In genomic region chr17:41171881-41172280, GRCh38 we compare ENCODE assay signal across 27 cellular contexts. TPM values are rescaled to one million over a fixed set of nuclear protein-coding genes. Genes with fewer than 3 reads are reported as not detected.
"Had no signal": no experiment of that assay in that cellular context is flagged by ENCODE, and none has a peak within 500 bp of the region (broad histone marks: within the 10 kb centered on the region; RNA-seq: fewer than 3 reads in every experiment).

No MANE protein-coding gene starts in this region.

- H3K9me3 ChIP-seq: body of pancreas, esophagus squamous epithelium, gastrocnemius medialis, left lung, thoracic aorta, vagina had no signal

- DNase-seq: activated CD4-positive, alpha-beta memory T cell treated with anti-CD3 and anti-CD28 coated beads, Interleukin-2, amount 10 ng/mL, durations not matched to agents 7 days and 5 days; activated CD4-positive, alpha-beta T cell treated with anti-CD3 and anti-CD28 coated beads, Interleukin-2, amount 10 ng/mL, durations not matched to agents 24 days and 14 days; activated CD8-positive, alpha-beta memory T cell treated with anti-CD3 and anti-CD28 coated beads, Interleukin-2, amount 10 ng/mL, durations not matched to agents 7 days and 5 days; activated effector memory CD4-positive, alpha-beta T cell treated with anti-CD3 and anti-CD28 coated beads, Interleukin-2, amount 50 U/mL, for 16 hours; activated naive CD4-positive, alpha-beta T cell treated with anti-CD3 and anti-CD28 coated beads, Interleukin-2, amount 10 ng/mL, durations not matched to agents 7 days and 5 days; activated T-cell treated with anti-CD3 and anti-CD28 coated beads for 4 hours; body of pancreas; cortex of kidney; endodermal cell; esophagus squamous epithelium; gastrocnemius medialis; hippocampal formation; kidney glomerular epithelial cell; left lung; naive thymus-derived CD8-positive, alpha-beta T cell; stimulated activated CD4-positive, alpha-beta T cell treated with anti-CD3 and anti-CD28 coated beads, Interleukin-4, amount 100 ng/mL, for 24 hours; stimulated activated naive CD4-positive, alpha-beta T cell treated with Interleukin-2 at 50 U/mL for 16 hours had no signal

- H3K27ac ChIP-seq: body of pancreas, cardiac muscle cell, esophagus squamous epithelium, gastrocnemius medialis, left lung, thoracic aorta, vagina, VCaP had no signal

- H3K27me3 ChIP-seq: body of pancreas, gastrocnemius medialis, left lung, vagina had no signal

- H3K27ac Mint-ChIP-seq: activated CD4-positive, alpha-beta memory T cell treated with anti-CD3 and anti-CD28 coated beads, Interleukin-2, amount 10 ng/mL, durations not matched to agents 7 days and 5 days; activated CD4-positive, alpha-beta T cell treated with anti-CD3 and anti-CD28 coated beads, Interleukin-2, amount 10 ng/mL, durations not matched to agents 24 days and 14 days; activated CD8-positive, alpha-beta memory T cell treated with anti-CD3 and anti-CD28 coated beads, Interleukin-2, amount 10 ng/mL, durations not matched to agents 7 days and 5 days; activated naive CD4-positive, alpha-beta T cell treated with anti-CD3 and anti-CD28 coated beads, Interleukin-2, amount 10 ng/mL, durations not matched to agents 7 days and 5 days; endodermal cell; naive thymus-derived CD8-positive, alpha-beta T cell; progenitor cell of endocrine pancreas; type B pancreatic cell had no signal

- H3K9me3 Mint-ChIP-seq: activated CD4-positive, alpha-beta memory T cell treated with anti-CD3 and anti-CD28 coated beads, Interleukin-2, amount 10 ng/mL, durations not matched to agents 7 days and 5 days; activated CD4-positive, alpha-beta T cell treated with anti-CD3 and anti-CD28 coated beads, Interleukin-2, amount 10 ng/mL, durations not matched to agents 24 days and 14 days; activated naive CD4-positive, alpha-beta T cell treated with anti-CD3 and anti-CD28 coated beads, Interleukin-2, amount 10 ng/mL, durations not matched to agents 7 days and 5 days; endodermal cell; naive thymus-derived CD8-positive, alpha-beta T cell; type B pancreatic cell had no signal

- H3K36me3 Mint-ChIP-seq: activated CD8-positive, alpha-beta memory T cell treated with anti-CD3 and anti-CD28 coated beads, Interleukin-2, amount 10 ng/mL, durations not matched to agents 7 days and 5 days; activated naive CD4-positive, alpha-beta T cell treated with anti-CD3 and anti-CD28 coated beads, Interleukin-2, amount 10 ng/mL, durations not matched to agents 7 days and 5 days; naive thymus-derived CD8-positive, alpha-beta T cell; type B pancreatic cell had no signal

- ATAC-seq: activated CD4-positive, CD25-positive, alpha-beta regulatory T cell treated with anti-CD3 and anti-CD28 coated beads, Interleukin-2, amount 50 U/mL, for 24 hours; activated CD8-positive, alpha-beta memory T cell treated with anti-CD3 and anti-CD28 coated beads, Interleukin-2, amount 10 ng/mL, durations not matched to agents 7 days and 5 days; body of pancreas; gastrocnemius medialis; left lung; naive thymus-derived CD8-positive, alpha-beta T cell had no signal

- H3K4me1 Mint-ChIP-seq: activated CD4-positive, alpha-beta memory T cell treated with anti-CD3 and anti-CD28 coated beads, Interleukin-2, amount 10 ng/mL, durations not matched to agents 7 days and 5 days; activated CD4-positive, alpha-beta T cell treated with anti-CD3 and anti-CD28 coated beads, Interleukin-2, amount 10 ng/mL, durations not matched to agents 24 days and 14 days; activated CD8-positive, alpha-beta memory T cell treated with anti-CD3 and anti-CD28 coated beads, Interleukin-2, amount 10 ng/mL, durations not matched to agents 7 days and 5 days; activated naive CD4-positive, alpha-beta T cell treated with anti-CD3 and anti-CD28 coated beads, Interleukin-2, amount 10 ng/mL, durations not matched to agents 7 days and 5 days; endodermal cell had no signal

- H3K27me3 Mint-ChIP-seq: naive thymus-derived CD8-positive, alpha-beta T cell had no signal

- H3K4me3 ChIP-seq: body of pancreas, cardiac muscle cell, esophagus squamous epithelium, gastrocnemius medialis, left lung, lung, thoracic aorta, vagina had no signal

- H3K4me3 Mint-ChIP-seq: activated CD4-positive, alpha-beta memory T cell treated with anti-CD3 and anti-CD28 coated beads, Interleukin-2, amount 10 ng/mL, durations not matched to agents 7 days and 5 days; activated CD4-positive, alpha-beta T cell treated with anti-CD3 and anti-CD28 coated beads, Interleukin-2, amount 10 ng/mL, durations not matched to agents 24 days and 14 days; activated CD8-positive, alpha-beta memory T cell treated with anti-CD3 and anti-CD28 coated beads, Interleukin-2, amount 10 ng/mL, durations not matched to agents 7 days and 5 days; activated naive CD4-positive, alpha-beta T cell treated with anti-CD3 and anti-CD28 coated beads, Interleukin-2, amount 10 ng/mL, durations not matched to agents 7 days and 5 days; endodermal cell; naive thymus-derived CD8-positive, alpha-beta T cell; type B pancreatic cell had no signal

RNA-seq across cellular contexts. Expression of gene KRTAP4-3, which starts 3.9 kb away (rescaled TPM):
- total RNA-seq: activated CD4-positive, alpha-beta memory T cell treated with anti-CD3 and anti-CD28 coated beads, Interleukin-2, amount 10 ng/mL, durations not matched to agents 7 days and 5 days; activated CD4-positive, alpha-beta T cell treated with anti-CD3 and anti-CD28 coated beads, Interleukin-2, amount 10 ng/mL, durations not matched to agents 24 days and 14 days; activated CD8-positive, alpha-beta memory T cell treated with anti-CD3 and anti-CD28 coated beads, Interleukin-2, amount 10 ng/mL, durations not matched to agents 7 days and 5 days; body of pancreas; cardiac muscle cell; cerebellum; endodermal cell; esophagus squamous epithelium; gastrocnemius medialis; left lung; lung; naive thymus-derived CD8-positive, alpha-beta T cell; osteoblast; progenitor cell of endocrine pancreas; thoracic aorta; vagina had no signal
- polyA plus RNA-seq: cardiac muscle cell; lung; naive thymus-derived CD8-positive, alpha-beta T cell had no signal

RNA-seq across cellular contexts. Expression of gene KRTAP4-2, which starts 6.1 kb away (rescaled TPM):
- total RNA-seq: activated CD4-positive, alpha-beta memory T cell treated with anti-CD3 and anti-CD28 coated beads, Interleukin-2, amount 10 ng/mL, durations not matched to agents 7 days and 5 days; activated CD4-positive, alpha-beta T cell treated with anti-CD3 and anti-CD28 coated beads, Interleukin-2, amount 10 ng/mL, durations not matched to agents 24 days and 14 days; activated CD8-positive, alpha-beta memory T cell treated with anti-CD3 and anti-CD28 coated beads, Interleukin-2, amount 10 ng/mL, durations not matched to agents 7 days and 5 days; body of pancreas; cardiac muscle cell; cerebellum; endodermal cell; esophagus squamous epithelium; gastrocnemius medialis; left lung; lung; naive thymus-derived CD8-positive, alpha-beta T cell; osteoblast; progenitor cell of endocrine pancreas; thoracic aorta; vagina had no signal
- polyA plus RNA-seq: cardiac muscle cell; lung; naive thymus-derived CD8-positive, alpha-beta T cell had no signal

RNA-seq across cellular contexts. Expression of gene KRTAP4-4, which starts 11.3 kb away (rescaled TPM):
- total RNA-seq: activated CD4-positive, alpha-beta memory T cell treated with anti-CD3 and anti-CD28 coated beads, Interleukin-2, amount 10 ng/mL, durations not matched to agents 7 days and 5 days; activated CD4-positive, alpha-beta T cell treated with anti-CD3 and anti-CD28 coated beads, Interleukin-2, amount 10 ng/mL, durations not matched to agents 24 days and 14 days; activated CD8-positive, alpha-beta memory T cell treated with anti-CD3 and anti-CD28 coated beads, Interleukin-2, amount 10 ng/mL, durations not matched to agents 7 days and 5 days; body of pancreas; cardiac muscle cell; cerebellum; endodermal cell; esophagus squamous epithelium; gastrocnemius medialis; left lung; lung; naive thymus-derived CD8-positive, alpha-beta T cell; osteoblast; progenitor cell of endocrine pancreas; thoracic aorta; vagina had no signal
- polyA plus RNA-seq: cardiac muscle cell; lung; naive thymus-derived CD8-positive, alpha-beta T cell had no signal

RNA-seq across cellular contexts. Expression of gene KRTAP4-1, which starts 12.8 kb away (rescaled TPM):
- total RNA-seq: activated CD4-positive, alpha-beta memory T cell treated with anti-CD3 and anti-CD28 coated beads, Interleukin-2, amount 10 ng/mL, durations not matched to agents 7 days and 5 days; activated CD4-positive, alpha-beta T cell treated with anti-CD3 and anti-CD28 coated beads, Interleukin-2, amount 10 ng/mL, durations not matched to agents 24 days and 14 days; activated CD8-positive, alpha-beta memory T cell treated with anti-CD3 and anti-CD28 coated beads, Interleukin-2, amount 10 ng/mL, durations not matched to agents 7 days and 5 days; body of pancreas; cardiac muscle cell; cerebellum; endodermal cell; esophagus squamous epithelium; gastrocnemius medialis; left lung; lung; naive thymus-derived CD8-positive, alpha-beta T cell; osteoblast; progenitor cell of endocrine pancreas; thoracic aorta; vagina had no signal
- polyA plus RNA-seq: cardiac muscle cell; lung; naive thymus-derived CD8-positive, alpha-beta T cell had no signal

RNA-seq across cellular contexts. Expression of gene KRTAP9-1, which starts 17.8 kb away (rescaled TPM):
- total RNA-seq: activated CD4-positive, alpha-beta memory T cell treated with anti-CD3 and anti-CD28 coated beads, Interleukin-2, amount 10 ng/mL, durations not matched to agents 7 days and 5 days; activated CD4-positive, alpha-beta T cell treated with anti-CD3 and anti-CD28 coated beads, Interleukin-2, amount 10 ng/mL, durations not matched to agents 24 days and 14 days; activated CD8-positive, alpha-beta memory T cell treated with anti-CD3 and anti-CD28 coated beads, Interleukin-2, amount 10 ng/mL, durations not matched to agents 7 days and 5 days; body of pancreas; cardiac muscle cell; cerebellum; endodermal cell; esophagus squamous epithelium; gastrocnemius medialis; left lung; lung; naive thymus-derived CD8-positive, alpha-beta T cell; osteoblast; progenitor cell of endocrine pancreas; thoracic aorta; vagina had no signal
- polyA plus RNA-seq: cardiac muscle cell; lung; naive thymus-derived CD8-positive, alpha-beta T cell had no signal
